2 cellular contexts compared by ENCODE assay signal in the genomic region with DNA sequence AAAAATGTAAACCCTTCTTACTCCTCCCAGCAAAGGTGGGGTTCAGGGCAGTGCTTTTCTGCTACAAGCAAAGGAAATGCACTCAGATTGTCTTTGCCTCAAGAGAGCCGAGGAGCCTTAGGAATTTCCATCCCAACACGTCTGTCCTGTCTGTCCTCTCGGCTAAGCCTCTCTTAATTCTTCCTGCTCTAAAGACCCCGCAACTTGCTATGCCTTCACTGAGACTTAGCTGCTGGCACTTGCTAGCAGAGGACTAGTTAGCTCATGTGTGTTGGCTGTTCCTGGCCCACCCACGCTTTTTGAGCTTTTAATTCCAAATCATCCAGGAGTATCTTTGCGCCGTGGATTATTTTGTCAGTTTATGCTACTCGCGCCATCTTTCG.
TF ChIP-seq lines count a peak whose summit lies in the region.

No MANE protein-coding gene starts in this region.

TF ChIP-seq in A549, 52 proteins besides CTCF, POLR2A, EP300 and RAD21 (continued from another document):
- no peak for TF ChIP-seq ATOH8 (CRISPR knock-in tag; IDR thresholded peaks at IDR 0.05; ENCODE audit: low read depth)
- TF ChIP-seq CBX2 (IDR thresholded peaks at IDR 0.05; ENCODE audit: borderline replicate concordance, low read depth): no peak
- no peak for TF ChIP-seq NPAS2 (CRISPR knock-in tag; IDR thresholded peaks at IDR 0.05; ENCODE audit: borderline replicate concordance)
- TF ChIP-seq BCL3 (IDR thresholded peaks at IDR 0.05): no peak
- TF ChIP-seq ZFP36 (IDR thresholded peaks at IDR 0.05; ENCODE audit: borderline replicate concordance, partially characterized antibody): no peak
- no peak for TF ChIP-seq TFCP2L1 (CRISPR knock-in tag; IDR thresholded peaks at IDR 0.05)
- TF ChIP-seq MAX (IDR thresholded peaks at IDR 0.05): no peak
- no peak for TF ChIP-seq E2F6 (IDR thresholded peaks at IDR 0.05; ENCODE audit: borderline replicate concordance, low read depth)

TF ChIP-seq in HEK293, 187 proteins besides CTCF, POLR2A, EP300 and RAD21 (continued from another document):
- TF ChIP-seq ZSCAN30 (tag by site-specific recombination; IDR thresholded peaks at IDR 0.05): no peak
- TF ChIP-seq ZNF670 (tag by site-specific recombination; IDR thresholded peaks at IDR 0.05; ENCODE audit: low read depth): no peak
- no peak for TF ChIP-seq ZNF398 (tag by site-specific recombination; IDR thresholded peaks at IDR 0.05)
- TF ChIP-seq BCL6B (tag by site-specific recombination; IDR thresholded peaks at IDR 0.05): no peak
- TF ChIP-seq ZNF169 (tag by site-specific recombination; IDR thresholded peaks at IDR 0.05): no peak
- TF ChIP-seq ZNF600 (tag by site-specific recombination; IDR thresholded peaks at IDR 0.05): peak; percentile 83
- no peak for TF ChIP-seq GLI4 (tag by site-specific recombination; IDR thresholded peaks at IDR 0.05)
- no peak for TF ChIP-seq GLIS2 (tag by site-specific recombination; IDR thresholded peaks at IDR 0.05)
